ENCODE assay signal across 3 cellular contexts in the genomic region with DNA sequence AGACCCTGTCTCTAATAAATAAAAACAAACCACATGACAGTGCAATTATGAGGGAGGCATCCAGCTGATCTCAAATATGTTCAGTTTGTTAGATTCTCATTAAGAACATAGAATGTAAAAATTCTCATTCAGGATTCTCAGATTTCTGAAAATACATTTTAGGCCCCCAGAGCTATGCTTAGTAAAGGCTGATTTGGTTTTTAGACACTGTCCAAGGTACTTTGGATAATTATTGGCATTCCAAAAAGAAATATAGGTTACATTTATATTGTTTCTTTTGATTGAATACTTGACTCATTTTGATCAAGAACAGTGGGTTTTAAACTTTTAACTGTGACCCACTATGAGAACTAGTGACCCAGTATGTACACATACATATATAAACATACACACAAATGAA.
TF ChIP-seq lines count a peak whose summit lies in the region.

No MANE protein-coding gene starts in this region.

TF ChIP-seq in A549, 52 proteins besides CTCF, POLR2A, EP300 and RAD21 (continued from another document):
- TF ChIP-seq BHLHE40 (IDR thresholded peaks at IDR 0.05; ENCODE audit: low read depth, low read length) = no peak
TF ChIP-seq in A549: peak in this region for 1.

TF ChIP-seq in HEK293, 187 proteins besides CTCF, POLR2A, EP300 and RAD21 (continued from another document):
- TF ChIP-seq ZNF510 (tag by site-specific recombination; IDR thresholded peaks at IDR 0.05; ENCODE audit: insufficient replicate concordance) (no peak), ZNF140 (tag by site-specific recombination; IDR thresholded peaks at IDR 0.05) (no peak), ZNF560 (tag by site-specific recombination; IDR thresholded peaks at IDR 0.05; ENCODE audit: borderline replicate concordance) (no peak), ZNF426 (tag by site-specific recombination; IDR thresholded peaks at IDR 0.05) (no peak)

TF ChIP-seq in Ishikawa, 13 proteins besides CTCF, POLR2A, EP300 and RAD21 (continued from another document):
- no peak for TF ChIP-seq TCF12 (IDR thresholded peaks at IDR 0.05; ENCODE audit: low read depth)
